9 cellular contexts compared by ENCODE assay signal in the genomic region with DNA sequence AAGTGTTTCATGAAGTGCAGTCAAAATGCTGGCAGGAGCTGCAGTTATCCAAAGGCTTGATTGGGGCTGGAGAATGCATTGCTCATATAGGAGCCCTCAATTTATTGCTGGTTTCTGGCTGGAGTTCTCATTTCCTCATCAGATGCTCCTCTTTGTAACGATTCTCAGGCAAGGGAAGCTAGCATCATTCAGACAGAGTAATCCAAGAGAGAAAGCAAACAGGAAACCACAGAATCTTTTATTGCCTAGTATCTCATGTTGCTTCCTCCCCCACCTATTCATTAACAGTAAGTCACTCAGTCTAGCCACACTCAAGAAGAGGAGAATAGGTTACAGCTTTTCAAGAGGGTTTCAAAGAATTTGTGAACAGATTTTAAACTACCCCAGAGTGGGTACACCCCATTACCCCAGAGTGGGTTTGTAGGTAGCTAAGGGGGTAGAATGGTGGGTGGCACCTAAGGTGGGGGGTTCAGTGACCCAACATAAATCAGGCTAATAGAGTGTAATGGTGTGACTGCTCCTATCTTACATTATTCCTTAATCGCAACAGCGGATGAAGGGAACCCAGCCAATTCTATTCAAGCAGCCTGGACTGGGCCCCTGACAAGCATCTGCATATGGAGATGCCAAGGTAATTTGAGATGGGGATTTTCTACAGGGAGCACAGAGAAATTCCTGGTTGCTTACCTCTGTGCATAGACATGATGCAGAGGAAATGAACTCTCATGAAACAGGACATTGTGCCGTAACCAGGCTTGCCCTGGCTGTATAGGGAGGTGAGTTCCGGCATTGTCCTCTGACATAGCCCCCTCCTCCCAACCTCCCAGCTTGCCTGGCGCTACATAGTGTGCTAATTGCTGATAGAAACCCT.
A peak's percentile ranks its signal among the peaks of the same experiment; 100 is the strongest.
DNase-seq lines count a peak whose midpoint lies in the region; ATAC-seq and TF ChIP-seq lines count a peak whose summit lies in the region.
"Had no signal": no experiment of that assay in that cellular context is flagged by ENCODE, and none has a peak within 500 bp of the region (broad histone marks: within the 10 kb centered on the region; RNA-seq: fewer than 3 reads in every experiment).

No MANE protein-coding gene starts in this region.

- H3K9me3 ChIP-seq in AG04450 (ENCODE audit: control insufficient read depth, insufficient read depth, low read length) (no peaks in the 10 kb centered on the region), esophagus squamous epithelium (no peaks in the 10 kb centered on the region)

- POLR2A ChIA-PET in AG04450 (lab: Yijun Ruan, JAX) (interaction anchor here (1.3 kb wide), 1 partner anchor 35 kb away, joined by 3 read pairs; no protein-coding TSS in a partner anchor), GM10248 (lab: Yijun Ruan, JAX) (no interaction called here)

- H3K27me3 ChIP-seq in AG04450 (ENCODE audit: control insufficient read depth, insufficient read depth, low read length), result no peaks in the 10 kb centered on the region
- no peaks in the 10 kb centered on the region for H3K27me3 ChIP-seq in esophagus squamous epithelium

- DNase-seq in AG04450 (ENCODE audit: low read depth, low spot score), result peak; percentile 73
- peak; percentile 72 for DNase-seq in HS-5 (ENCODE audit: low read depth)
- DNase-seq in RPMI7951 (ENCODE audit: low read depth), result peak; percentile 97
- DNase-seq in fibroblast of the aortic adventitia (ENCODE audit: low read depth), result peak; percentile 91
- no peak for DNase-seq in NCI-H1417 treated with DMSO at 0.1 percent for 48 hours (lab: John Stamatoyannopoulos, UW)
- no peak for DNase-seq in GM10248 (ENCODE audit: extremely low spot score)
- no peak for DNase-seq in esophagus squamous epithelium (lab: John Stamatoyannopoulos, UW)
- DNase-seq: stimulated activated naive B cell treated with anti-CD40 and anti-IgM and Interleukin-4, amounts not matched to agents 10 μg/mL and 1 μg/mL and 100 μg/mL, for 72 hours had no signal

- ATAC-seq in GM21447 (IDR thresholded peaks at IDR 0.05; ENCODE audit: unreplicated experiment), result no peak
- ATAC-seq: stimulated activated naive B cell treated with anti-CD40 and anti-IgM and Interleukin-4, amounts not matched to agents 10 μg/mL and 1 μg/mL and 100 μg/mL, for 72 hours had no signal

- TF ChIP-seq POLR2A in esophagus squamous epithelium (IDR thresholded peaks at IDR 0.05), result no peak

- peak overlapping the region; percentile 65 for H3K27ac ChIP-seq in AG04450 (ENCODE audit: low read depth, low read length)
- no peak overlapping the region for H3K27ac ChIP-seq in esophagus squamous epithelium

- CTCF ChIA-PET in AG04450 (lab: Charles Lee) (interaction anchor here (1.6 kb wide), 1 partner anchor 105 kb away, joined by 5 read pairs; no protein-coding TSS in a partner anchor), GM10248 (lab: Yijun Ruan, JAX) (interaction anchor here (1.2 to 1.3 kb wide), 3 partner anchors 106 to 166 kb away, joined by 3 to 4 read pairs (median 3); no protein-coding TSS in a partner anchor)

- 37 to 47% methylated on average over 5 to 6 of the region's 6 CpGs for WGBS in esophagus squamous epithelium, 2 donors

- TF ChIP-seq CTCF in AG04450 (IDR thresholded peaks at IDR 0.05; ENCODE audit: low read depth, low read length) (no peak), fibroblast of the aortic adventitia (IDR thresholded peaks at IDR 0.05; ENCODE audit: insufficient read depth, low read length) (no peak), GM10248 (IDR thresholded peaks at IDR 0.05; ENCODE audit: control extremely low read depth, extremely low read depth, low read depth, missing control alignments) (no peak), esophagus squamous epithelium (IDR thresholded peaks at IDR 0.05) (no peak)

- H3K36me3 ChIP-seq in esophagus squamous epithelium, result no peaks in the 10 kb centered on the region

- peaks cover 0 to 40% (median 6%) of the 10 kb centered on the region in 3 donors for H3K4me1 ChIP-seq in esophagus squamous epithelium

- H3K4me3 ChIP-seq in AG04450 (ENCODE audit: low read depth, low read length) (no peak overlapping the region), fibroblast of the aortic adventitia (ENCODE audit: low read depth, low read length) (no peak overlapping the region), esophagus squamous epithelium (no peak overlapping the region)

- intact Hi-C loops in esophagus squamous epithelium (cut with DNase I), result no loop called here

Comparison
In these comparisons a context has a peak if more than half of its experiments do, and no peak if none do; other contexts are left out.
1. DNase-seq: peak in AG04450 (single experiment), HS-5 (single experiment), RPMI7951 (single experiment) and fibroblast of the aortic adventitia (single experiment); none in NCI-H1417 treated with DMSO at 0.1 percent for 48 hours (single experiment), GM10248 (single experiment) and esophagus squamous epithelium (single experiment).